27 cellular contexts compared by ENCODE assay signal in the genomic region with DNA sequence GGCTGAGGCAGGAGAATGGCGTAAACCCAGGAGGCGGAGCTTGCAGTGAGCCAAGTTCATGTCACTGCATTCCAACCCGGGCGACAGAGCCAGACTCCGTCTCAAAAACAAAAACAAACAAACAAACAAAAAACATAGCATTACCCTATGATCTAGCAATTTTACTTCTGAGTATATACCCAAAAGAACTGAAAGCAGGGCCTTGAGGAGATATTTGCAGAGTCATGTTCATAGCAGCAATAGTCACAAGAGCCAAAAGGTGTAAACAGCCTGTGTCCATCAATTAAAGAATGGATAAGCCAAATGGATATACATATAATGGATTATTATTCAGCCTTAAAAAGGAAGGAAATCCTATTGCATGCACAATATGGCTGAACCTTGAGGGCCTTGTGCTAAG.
"Had no signal": no experiment of that assay in that cellular context is flagged by ENCODE, and none has a peak within 500 bp of the region (broad histone marks: within the 10 kb centered on the region; RNA-seq: fewer than 3 reads in every experiment).

No MANE protein-coding gene starts in this region.

- H3K27me3 ChIP-seq: dorsolateral prefrontal cortex, esophagus squamous epithelium, gastrocnemius medialis, heart right ventricle, left lung had no signal

- DNase-seq: dermis blood vessel endothelial cell; dorsolateral prefrontal cortex; effector CD8-positive, alpha-beta T cell; effector memory CD8-positive, alpha-beta T cell; endodermal cell; esophagus squamous epithelium; foreskin fibroblast; foreskin melanocyte; gastrocnemius medialis; glutamatergic neuron; head of caudate nucleus; heart right ventricle; hippocampal formation; left cardiac atrium; left lung; left ventricle myocardium superior; lower lobe of right lung; mesenchymal stem cell; mucosa of descending colon; naive B cell had no signal

- ATAC-seq: effector memory CD8-positive, alpha-beta T cell; esophagus mucosa; gastrocnemius medialis; heart right ventricle; left cardiac atrium; left lung; left ventricle myocardium superior; lower lobe of right lung; mucosa of descending colon had no signal

- H3K27ac ChIP-seq: coronary artery, epithelial cell of prostate, esophagus squamous epithelium, gastrocnemius medialis, left lung, lower lobe of right lung had no signal

- H3K4me3 ChIP-seq: coronary artery, dorsolateral prefrontal cortex, esophagus squamous epithelium, gastrocnemius medialis, heart right ventricle, left lung, lower lobe of right lung, mucosa of descending colon had no signal

- FAIRE-seq: colon, endometrium, islet of Langerhans, keratinocyte had no signal

- H3K36me3 ChIP-seq: left lung, lower lobe of right lung had no signal

- H3K9me3 ChIP-seq: esophagus squamous epithelium, gastrocnemius medialis, heart right ventricle, left lung, lower lobe of right lung, mucosa of descending colon had no signal
